ENCODE assay signal across 8 cellular contexts in the genomic region with DNA sequence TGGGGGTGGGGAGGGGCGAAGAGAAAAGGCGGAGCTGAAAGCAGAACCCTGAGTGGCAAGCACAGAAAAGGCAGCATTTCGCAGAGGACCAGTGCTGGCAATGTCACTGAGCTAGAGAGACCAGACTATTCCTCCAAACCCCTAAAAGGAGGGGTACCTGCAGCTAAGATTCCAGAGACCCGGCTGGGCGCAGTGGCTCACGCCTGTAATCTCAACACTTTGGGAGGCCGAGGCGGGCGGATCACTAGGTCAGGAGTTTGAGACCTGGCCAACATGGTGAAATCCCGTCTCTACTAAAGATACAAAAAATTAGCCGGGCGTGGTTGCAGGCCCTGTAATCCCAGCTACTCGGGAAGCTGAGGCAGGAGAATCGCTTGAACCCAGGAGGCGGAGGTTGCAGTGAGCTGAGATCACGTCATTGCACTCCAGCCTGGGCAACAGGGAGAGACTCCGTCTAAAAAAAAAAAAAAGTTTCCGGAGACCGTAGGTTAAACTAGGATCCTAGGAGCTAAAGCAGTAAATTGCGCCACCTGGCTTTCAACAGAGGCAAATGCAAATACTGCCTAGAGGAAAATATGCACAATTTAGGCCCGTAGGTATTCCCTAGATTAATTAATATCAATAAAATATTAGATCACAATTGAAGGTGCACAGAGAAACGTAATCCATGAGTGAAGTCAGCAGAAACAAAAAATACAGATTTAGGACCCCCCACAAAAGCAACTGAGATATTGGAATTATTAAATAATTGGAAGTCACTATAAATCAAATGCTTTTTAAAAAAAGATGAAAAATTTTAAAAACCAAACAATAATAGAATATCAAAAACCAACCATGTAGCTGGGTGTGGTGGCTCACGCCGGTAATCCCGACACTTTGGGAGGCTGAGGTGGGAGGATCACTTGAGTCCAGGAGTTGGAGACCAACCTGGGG. TPM values are rescaled to one million over a fixed set of nuclear protein-coding genes. Genes with fewer than 3 reads are reported as not detected.
A peak's percentile ranks its signal among the peaks of the same experiment; 100 is the strongest.
DNase-seq lines count a peak whose midpoint lies in the region; ATAC-seq, FAIRE-seq and TF ChIP-seq lines count a peak whose summit lies in the region.

No MANE protein-coding gene starts in this region.

- H3K4me1 ChIP-seq in NT2/D1 (ENCODE audit: insufficient read depth, insufficient read length): no peaks in the 10 kb centered on the region
- peaks cover 0 to 3% of the 10 kb centered on the region in 2 donors for H3K4me1 ChIP-seq in neuronal stem cell (ENCODE audit: control insufficient read depth in 2 of 2, insufficient read depth in 1 of 2, low read depth in 1 of 2, low read length in 2 of 2)

- H3K27me3 ChIP-seq in NT2/D1 (ENCODE audit: insufficient read depth, insufficient read length) (no peaks in the 10 kb centered on the region), neuronal stem cell (ENCODE audit: control insufficient read depth in 3 of 3, insufficient read depth in 3 of 3, low read depth in 1 of 3, low read length in 3 of 3) (peaks cover 28 to 42% (median 37%) of the 10 kb centered on the region in 3 experiments)

- peak overlapping the region; percentile 75 for H2AFZ ChIP-seq in neuronal stem cell (ENCODE audit: low read length)

- H3K4ac ChIP-seq in neuronal stem cell (ENCODE audit: low read length): no peak overlapping the region

- WGBS in neuronal stem cell (ENCODE audit: extremely low coverage in 2 of 2, insufficient read length in 2 of 2, insufficient replicate concordance in 1 of 2), 2 donors: no CpG with 5 or more reads among the region's 25 CpGs

- no peak overlapping the region for H4K91ac ChIP-seq in neuronal stem cell (ENCODE audit: low read depth, low read length, poor library complexity)

- H2BK5ac ChIP-seq in neuronal stem cell (ENCODE audit: low read length): no peak overlapping the region

- no peaks in the 10 kb centered on the region for H3K36me3 Mint-ChIP-seq in activated T-cell treated with anti-CD3 and anti-CD28 coated beads, Interleukin-2, amount 50 U/mL, for 4 hours (ENCODE audit: insufficient read depth)

- H2BK15ac ChIP-seq in neuronal stem cell (ENCODE audit: low read length): no peak overlapping the region

- H3K9me3 Mint-ChIP-seq in activated T-cell treated with anti-CD3 and anti-CD28 coated beads, Interleukin-2, amount 50 U/mL, for 4 hours: no peaks in the 10 kb centered on the region

- H3K23ac ChIP-seq in neuronal stem cell (ENCODE audit: low read depth, low read length, poor library complexity): no peak overlapping the region

- no peak overlapping the region for H3K27ac ChIP-seq in neuronal stem cell (replicated peaks; ENCODE audit: low read length)

- H3K14ac ChIP-seq in neuronal stem cell (ENCODE audit: low read length): no peak overlapping the region

- H2BK12ac ChIP-seq in neuronal stem cell (ENCODE audit: low read length): no peak overlapping the region

- peak; percentile 53 for DNase-seq in DMS79 treated with DMSO at 0.1 percent for 48 hours (lab: John Stamatoyannopoulos, UW)
- DNase-seq in Jurkat, Clone E6-1 (ENCODE audit: low read depth, low spot score): peak; percentile 69
- peak; percentile 65 for DNase-seq in NT2/D1 (ENCODE audit: low read depth, low spot score)
- DNase-seq in activated T-cell treated with anti-CD3 and anti-CD28 coated beads, Interleukin-2, amount 50 U/mL, for 4 hours: no peak
- DNase-seq in fibroblast of the aortic adventitia (ENCODE audit: low read depth): peak; percentile 85
- DNase-seq in neuronal stem cell (ENCODE audit: low spot score): no peak
- no peak for DNase-seq in GM12892 (ENCODE audit: insufficient read length)

- peaks cover 26% of the 10 kb centered on the region for H3K27me3 Mint-ChIP-seq in activated T-cell treated with anti-CD3 and anti-CD28 coated beads, Interleukin-2, amount 50 U/mL, for 4 hours (ENCODE audit: low read depth)

- peak; percentile 45 to 52 for ATAC-seq in activated T-cell treated with anti-CD3 and anti-CD28 coated beads, Interleukin-2, amount 50 U/mL, for 4 hours
- no peak for ATAC-seq in GM18867 (IDR thresholded peaks at IDR 0.05; ENCODE audit: unreplicated experiment)

- H3K79me1 ChIP-seq in neuronal stem cell (ENCODE audit: low read depth, low read length): peaks cover 5% of the 10 kb centered on the region

- H3K4me3 ChIP-seq in Jurkat, Clone E6-1 (ENCODE audit: low read length): peak overlapping the region; percentile 32
- H3K4me3 ChIP-seq in NT2/D1 (ENCODE audit: insufficient read length, low read depth) (no peak overlapping the region), fibroblast of the aortic adventitia (ENCODE audit: low read depth, low read length) (peak overlapping the region; percentile 10), neuronal stem cell (ENCODE audit: low read length in 2 of 2) (no peak overlapping the region)

- H4K8ac ChIP-seq in neuronal stem cell (ENCODE audit: low read depth, low read length): no peak overlapping the region

- H3K18ac ChIP-seq in neuronal stem cell (ENCODE audit: low read length): no peak overlapping the region

- H3K9ac ChIP-seq in NT2/D1 (ENCODE audit: insufficient read length, low read depth) (no peak overlapping the region), neuronal stem cell (ENCODE audit: low read depth, low read length, poor library complexity) (no peak overlapping the region)

- H2AK5ac ChIP-seq in neuronal stem cell (ENCODE audit: low read depth, low read length): no peak overlapping the region

- peaks cover 13% of the 10 kb centered on the region for H3K4me1 Mint-ChIP-seq in activated T-cell treated with anti-CD3 and anti-CD28 coated beads, Interleukin-2, amount 50 U/mL, for 4 hours (ENCODE audit: low read depth)

- peaks cover 14% of the 10 kb centered on the region for H3K36me3 ChIP-seq in NT2/D1 (ENCODE audit: insufficient read depth, insufficient read length, low read length)
- H3K36me3 ChIP-seq in neuronal stem cell (replicated peaks in 1 of 2; ENCODE audit: control insufficient read depth in 2 of 2, insufficient read depth in 2 of 2, low read length in 2 of 2): peaks cover 0 to under 1% of the 10 kb centered on the region in 2 donors

- peak overlapping the region; percentile 64 for H3K4me3 Mint-ChIP-seq in activated T-cell treated with anti-CD3 and anti-CD28 coated beads, Interleukin-2, amount 50 U/mL, for 4 hours

- no peak overlapping the region for H2BK120ac ChIP-seq in neuronal stem cell (ENCODE audit: low read depth, low read length)

- H3K9me3 ChIP-seq in NT2/D1 (ENCODE audit: insufficient read depth, low read length) (no peaks in the 10 kb centered on the region), neuronal stem cell (replicated peaks in 1 of 2; ENCODE audit: control insufficient read depth in 2 of 2, insufficient read depth in 1 of 2, low read depth in 1 of 2, low read length in 2 of 2) (peaks cover 0 to 1% of the 10 kb centered on the region in 2 donors)

- TF ChIP-seq CTCF in fibroblast of the aortic adventitia (IDR thresholded peaks at IDR 0.05; ENCODE audit: insufficient read depth, low read length): peak; percentile 92

- H3K4me2 ChIP-seq in neuronal stem cell (ENCODE audit: insufficient read depth, low read length, poor library complexity, severe bottlenecking): no peak overlapping the region

- no peak for FAIRE-seq in GM12892 (lab: Jason Lieb, UNC)

- no peak for TF ChIP-seq POLR2A in GM12892 (IDR thresholded peaks at IDR 0.05; ENCODE audit: low read depth, low read length)

RNA-seq across cellular contexts. Expression of gene UCN, which starts 4.9 kb away (rescaled TPM):
- 1.1 TPM for polyA plus RNA-seq in Jurkat, Clone E6-1 (2012; ENCODE audit: insufficient read depth, insufficient read length)
- 1 to 10 TPM in 1 of 3 donors, under 1 TPM in 2; 0.71 to 1.1 (median 0.78) TPM for total RNA-seq in activated T-cell treated with anti-CD3 and anti-CD28 coated beads, Interleukin-2, amount 50 U/mL, for 4 hours
- total RNA-seq in fibroblast of the aortic adventitia (ENCODE audit: low replicate concordance): 0.27 and 1.1 TPM in 2 replicates
- polyA plus RNA-seq in neuronal stem cell (2013, experiment 1 of 2): 1.0 TPM
- polyA plus RNA-seq in neuronal stem cell (2013, experiment 2 of 2): 0.90 TPM
- 0.49 TPM for polyA plus RNA-seq in GM12892 (2012; ENCODE audit: missing spikeins)

RNA-seq across cellular contexts. Expression of gene MPV17, which starts 19.5 kb away (rescaled TPM):
- polyA plus RNA-seq in Jurkat, Clone E6-1 (2012; ENCODE audit: insufficient read depth, insufficient read length): 80.2 TPM
- total RNA-seq in activated T-cell treated with anti-CD3 and anti-CD28 coated beads, Interleukin-2, amount 50 U/mL, for 4 hours: 10 to 100 TPM; 84.6 to 89.4 (median 87.5) TPM
- total RNA-seq in fibroblast of the aortic adventitia (ENCODE audit: low replicate concordance): 37.7 and 92.8 TPM in 2 replicates
- polyA plus RNA-seq in neuronal stem cell (2013, experiment 1 of 2): 114 TPM
- polyA plus RNA-seq in neuronal stem cell (2013, experiment 2 of 2): 108 TPM
- polyA plus RNA-seq in GM12892 (2012; ENCODE audit: missing spikeins): 101 TPM

RNA-seq across cellular contexts. Expression of gene TRIM54, which starts 21.1 kb away (rescaled TPM):
- 1.9 TPM for polyA plus RNA-seq in Jurkat, Clone E6-1 (2012; ENCODE audit: insufficient read depth, insufficient read length)
- under 1 TPM; 0.21 to 0.40 (median 0.22) TPM for total RNA-seq in activated T-cell treated with anti-CD3 and anti-CD28 coated beads, Interleukin-2, amount 50 U/mL, for 4 hours
- total RNA-seq in fibroblast of the aortic adventitia (ENCODE audit: low replicate concordance): not detected in 2 replicates
- 0.04 TPM for polyA plus RNA-seq in neuronal stem cell (2013, experiment 1 of 2)
- not detected for polyA plus RNA-seq in neuronal stem cell (2013, experiment 2 of 2)
- polyA plus RNA-seq in GM12892 (2012; ENCODE audit: missing spikeins): not detected

RNA-seq across cellular contexts. Expression of gene DNAJC5G, which starts 28.1 kb away (rescaled TPM):
- 5.7 TPM for polyA plus RNA-seq in Jurkat, Clone E6-1 (2012; ENCODE audit: insufficient read depth, insufficient read length)
- not detected for total RNA-seq in activated T-cell treated with anti-CD3 and anti-CD28 coated beads, Interleukin-2, amount 50 U/mL, for 4 hours
- not detected in 2 replicates for total RNA-seq in fibroblast of the aortic adventitia (ENCODE audit: low replicate concordance)
- polyA plus RNA-seq in neuronal stem cell (2013, experiment 1 of 2): 0.04 TPM
- not detected for polyA plus RNA-seq in neuronal stem cell (2013, experiment 2 of 2)
- not detected for polyA plus RNA-seq in GM12892 (2012; ENCODE audit: missing spikeins)

RNA-seq across cellular contexts. Expression of gene SLC30A3, which starts 40.5 kb away (rescaled TPM):
- 15.5 TPM for polyA plus RNA-seq in Jurkat, Clone E6-1 (2012; ENCODE audit: insufficient read depth, insufficient read length)
- under 1 TPM; 0.15 to 0.43 (median 0.18) TPM for total RNA-seq in activated T-cell treated with anti-CD3 and anti-CD28 coated beads, Interleukin-2, amount 50 U/mL, for 4 hours
- total RNA-seq in fibroblast of the aortic adventitia (ENCODE audit: low replicate concordance): 0.09 and 0.25 TPM in 2 replicates
- polyA plus RNA-seq in neuronal stem cell (2013, experiment 1 of 2): 1.2 TPM
- 1.3 TPM for polyA plus RNA-seq in neuronal stem cell (2013, experiment 2 of 2)
- not detected for polyA plus RNA-seq in GM12892 (2012; ENCODE audit: missing spikeins)

Comparison
In these comparisons a context has a peak if more than half of its experiments do, and no peak if none do; other contexts are left out.
1. DNase-seq: peak in DMS79 treated with DMSO at 0.1 percent for 48 hours (single experiment), Jurkat, Clone E6-1 (single experiment), NT2/D1 (single experiment) and fibroblast of the aortic adventitia (single experiment); none in activated T-cell treated with anti-CD3 and anti-CD28 coated beads, Interleukin-2, amount 50 U/mL, for 4 hours (single experiment), neuronal stem cell (single experiment) and GM12892 (single experiment).
2. H3K4me3 ChIP-seq: peak in Jurkat, Clone E6-1 (single experiment) and fibroblast of the aortic adventitia (single experiment); none in NT2/D1 (single experiment) and neuronal stem cell (0 of 2).